In genomic region chr17:62720126-62720850, GRCh38 we compare ENCODE assay signal across 12 cellular contexts.
DNase-seq lines count a peak whose midpoint lies in the region; ATAC-seq and TF ChIP-seq lines count a peak whose summit lies in the region.
"Had no signal": no experiment of that assay in that cellular context is flagged by ENCODE, and none has a peak within 500 bp of the region (broad histone marks: within the 10 kb centered on the region; RNA-seq: fewer than 3 reads in every experiment).

No MANE protein-coding gene starts in this region.

- POLR2A ChIA-PET in BJ (lab: Charles Lee), result no interaction called here

- no peak for DNase-seq in BJ (ENCODE audit: low read depth)
- no peak for DNase-seq in T-helper 17 cell
- peak; percentile 56 for DNase-seq in left kidney (ENCODE audit: low read depth, low spot score)
- DNase-seq in globus pallidus (ENCODE audit: low spot score), result no peak
- DNase-seq in GM03348 (ENCODE audit: low spot score), result no peak
- no peak for DNase-seq in COR-L47 (lab: John Stamatoyannopoulos, UW)
- DNase-seq: activated CD4-positive, CD25-positive, alpha-beta regulatory T cell treated with anti-CD3 and anti-CD28 coated beads, Interleukin-2, amount 50 U/mL, for 72 hours; NCI-H1694; stimulated activated CD4-positive, alpha-beta T cell treated with anti-CD3 and anti-CD28 coated beads, Interleukin-4, amount 100 ng/mL, for 1 hour had no signal

- H3K4me1 Mint-ChIP-seq in T-helper 17 cell, result peaks cover 39% of the 10 kb centered on the region

- H3K4me3 Mint-ChIP-seq in T-helper 17 cell, result no peak overlapping the region
- H3K4me3 Mint-ChIP-seq: brain had no signal

- no peaks in the 10 kb centered on the region for H3K36me3 ChIP-seq in BJ (ENCODE audit: control insufficient read depth, insufficient read depth, low read length)

- H3K4me3 ChIP-seq in BJ (ENCODE audit: low read depth, low read length), result no peak overlapping the region

- ATAC-seq in GM18861 (IDR thresholded peaks at IDR 0.05; ENCODE audit: unreplicated experiment) (peak; percentile 29), T-helper 17 cell (no peak), HG03457 (IDR thresholded peaks at IDR 0.05; ENCODE audit: unreplicated experiment) (no peak)

- H3K27ac Mint-ChIP-seq in T-helper 17 cell, result peak overlapping the region; percentile 65
- H3K27ac Mint-ChIP-seq: brain had no signal

- H3K36me3 Mint-ChIP-seq in T-helper 17 cell (ENCODE audit: low read depth), result peaks cover 5% of the 10 kb centered on the region
- H3K36me3 Mint-ChIP-seq: brain had no signal

- no peaks in the 10 kb centered on the region for H3K9me3 ChIP-seq in T-helper 17 cell (ENCODE audit: control insufficient read depth, low read length, poor library complexity, severe bottlenecking)

- no peaks in the 10 kb centered on the region for H3K27me3 Mint-ChIP-seq in T-helper 17 cell

- 0 out of 2 replicates have a peak, but pooled peaks have one; percentile 21 for TF ChIP-seq CTCF in BJ (IDR thresholded peaks at IDR 0.05; ENCODE audit: insufficient read depth, low read depth, low read length)

- H3K27me3 ChIP-seq in BJ (ENCODE audit: control insufficient read depth, insufficient read depth, low read length), result no peaks in the 10 kb centered on the region

- CTCF ChIA-PET in BJ (lab: Yijun Ruan, JAX), result interaction anchor here (2.1 to 2.2 kb wide), 2 partner anchors 9 to 19 kb away, joined by 5 to 7 read pairs; no protein-coding TSS in a partner anchor
